ENCODE assay signal across 2 cellular contexts in genomic region chr17:57467226-57467625, GRCh38.
TF ChIP-seq lines count a peak whose summit lies in the region.

No MANE protein-coding gene starts in this region.

TF ChIP-seq in HEK293, 187 proteins besides CTCF, POLR2A, EP300 and RAD21:
- no peak for TF ChIP-seq ZNF354C (tag by site-specific recombination; IDR thresholded peaks at IDR 0.05; ENCODE audit: borderline replicate concordance, low read depth)
- no peak for TF ChIP-seq ZNF785 (tag by site-specific recombination; IDR thresholded peaks at IDR 0.05)
- no peak for TF ChIP-seq ZNF16 (tag by site-specific recombination; IDR thresholded peaks at IDR 0.05; ENCODE audit: low read depth)
- no peak for TF ChIP-seq ZNF560 (tag by site-specific recombination; IDR thresholded peaks at IDR 0.05; ENCODE audit: borderline replicate concordance)
- no peak for TF ChIP-seq KLF10 (tag by site-specific recombination; IDR thresholded peaks at IDR 0.05)
- peak; percentile 88 for TF ChIP-seq ZBTB17 (tag by site-specific recombination; IDR thresholded peaks at IDR 0.05)
- TF ChIP-seq ZNF585B (tag by site-specific recombination; IDR thresholded peaks at IDR 0.05), result no peak
- TF ChIP-seq ZBTB44 (tag by site-specific recombination; IDR thresholded peaks at IDR 0.05), result no peak
- no peak for TF ChIP-seq ZNF792 (tag by site-specific recombination; IDR thresholded peaks at IDR 0.05)
- no peak for TF ChIP-seq ELK4 (IDR thresholded peaks at IDR 0.05; ENCODE audit: borderline replicate concordance, low read depth, low read length)
- TF ChIP-seq ZNF549 (tag by site-specific recombination; IDR thresholded peaks at IDR 0.05), result no peak
- no peak for TF ChIP-seq ZNF747 (tag by site-specific recombination; IDR thresholded peaks at IDR 0.05)
- TF ChIP-seq ZNF157 (tag by site-specific recombination; IDR thresholded peaks at IDR 0.05), result no peak
- peak; percentile 97 for TF ChIP-seq ZNF366 (tag by site-specific recombination; conservative IDR thresholded peaks at IDR 0.05)
- no peak for TF ChIP-seq ZNF155 (tag by site-specific recombination; IDR thresholded peaks at IDR 0.05)
- no peak for TF ChIP-seq ZNF830 (tag by site-specific recombination; IDR thresholded peaks at IDR 0.05; ENCODE audit: low read depth)

TF ChIP-seq in GM12878, 131 proteins besides CTCF, POLR2A, EP300 and RAD21:
- no peak for TF ChIP-seq NKRF (conservative IDR thresholded peaks at IDR 0.05)
- peak; percentile 87; the same call in 1 of the 2 replicates for TF ChIP-seq HDGF (IDR thresholded peaks at IDR 0.05)
- TF ChIP-seq IRF4 (IDR thresholded peaks at IDR 0.05; ENCODE audit: low read depth, low read length), result no peak
- TF ChIP-seq, protein P1, sequence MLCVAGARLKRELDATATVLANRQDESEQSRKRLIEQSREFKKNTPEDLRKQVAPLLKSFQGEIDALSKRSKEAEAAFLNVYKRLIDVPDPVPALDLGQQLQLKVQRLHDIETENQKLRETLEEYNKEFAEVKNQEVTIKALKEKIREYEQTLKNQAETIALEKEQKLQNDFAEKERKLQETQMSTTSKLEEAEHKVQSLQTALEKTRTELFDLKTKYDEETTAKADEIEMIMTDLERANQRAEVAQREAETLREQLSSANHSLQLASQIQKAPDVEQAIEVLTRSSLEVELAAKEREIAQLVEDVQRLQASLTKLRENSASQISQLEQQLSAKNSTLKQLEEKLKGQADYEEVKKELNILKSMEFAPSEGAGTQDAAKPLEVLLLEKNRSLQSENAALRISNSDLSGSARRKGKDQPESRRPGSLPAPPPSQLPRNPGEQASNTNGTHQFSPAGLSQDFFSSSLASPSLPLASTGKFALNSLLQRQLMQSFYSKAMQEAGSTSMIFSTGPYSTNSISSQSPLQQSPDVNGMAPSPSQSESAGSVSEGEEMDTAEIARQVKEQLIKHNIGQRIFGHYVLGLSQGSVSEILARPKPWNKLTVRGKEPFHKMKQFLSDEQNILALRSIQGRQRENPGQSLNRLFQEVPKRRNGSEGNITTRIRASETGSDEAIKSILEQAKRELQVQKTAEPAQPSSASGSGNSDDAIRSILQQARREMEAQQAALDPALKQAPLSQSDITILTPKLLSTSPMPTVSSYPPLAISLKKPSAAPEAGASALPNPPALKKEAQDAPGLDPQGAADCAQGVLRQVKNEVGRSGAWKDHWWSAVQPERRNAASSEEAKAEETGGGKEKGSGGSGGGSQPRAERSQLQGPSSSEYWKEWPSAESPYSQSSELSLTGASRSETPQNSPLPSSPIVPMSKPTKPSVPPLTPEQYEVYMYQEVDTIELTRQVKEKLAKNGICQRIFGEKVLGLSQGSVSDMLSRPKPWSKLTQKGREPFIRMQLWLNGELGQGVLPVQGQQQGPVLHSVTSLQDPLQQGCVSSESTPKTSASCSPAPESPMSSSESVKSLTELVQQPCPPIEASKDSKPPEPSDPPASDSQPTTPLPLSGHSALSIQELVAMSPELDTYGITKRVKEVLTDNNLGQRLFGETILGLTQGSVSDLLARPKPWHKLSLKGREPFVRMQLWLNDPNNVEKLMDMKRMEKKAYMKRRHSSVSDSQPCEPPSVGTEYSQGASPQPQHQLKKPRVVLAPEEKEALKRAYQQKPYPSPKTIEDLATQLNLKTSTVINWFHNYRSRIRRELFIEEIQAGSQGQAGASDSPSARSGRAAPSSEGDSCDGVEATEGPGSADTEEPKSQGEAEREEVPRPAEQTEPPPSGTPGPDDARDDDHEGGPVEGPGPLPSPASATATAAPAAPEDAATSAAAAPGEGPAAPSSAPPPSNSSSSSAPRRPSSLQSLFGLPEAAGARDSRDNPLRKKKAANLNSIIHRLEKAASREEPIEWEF (IDR thresholded peaks at IDR 0.05; ENCODE audit: insufficient replicate concordance, low read depth, low read length), result no peak
- no peak for TF ChIP-seq STAT1 (conservative IDR thresholded peaks at IDR 0.05)
- TF ChIP-seq, protein P2, sequence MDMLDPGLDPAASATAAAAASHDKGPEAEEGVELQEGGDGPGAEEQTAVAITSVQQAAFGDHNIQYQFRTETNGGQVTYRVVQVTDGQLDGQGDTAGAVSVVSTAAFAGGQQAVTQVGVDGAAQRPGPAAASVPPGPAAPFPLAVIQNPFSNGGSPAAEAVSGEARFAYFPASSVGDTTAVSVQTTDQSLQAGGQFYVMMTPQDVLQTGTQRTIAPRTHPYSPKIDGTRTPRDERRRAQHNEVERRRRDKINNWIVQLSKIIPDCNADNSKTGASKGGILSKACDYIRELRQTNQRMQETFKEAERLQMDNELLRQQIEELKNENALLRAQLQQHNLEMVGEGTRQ (IDR thresholded peaks at IDR 0.05; ENCODE audit: borderline replicate concordance, low read depth, low read length), result no peak
- no peak for TF ChIP-seq TAF1 (IDR thresholded peaks at IDR 0.05; ENCODE audit: borderline replicate concordance, low read depth, low read length)
- TF ChIP-seq IRF3 (IDR thresholded peaks at IDR 0.05), result no peak
- TF ChIP-seq IKZF1 (conservative IDR thresholded peaks at IDR 0.05), result 0 out of 2 replicates have a peak, but pooled peaks have one; percentile 11
- TF ChIP-seq, protein P3, sequence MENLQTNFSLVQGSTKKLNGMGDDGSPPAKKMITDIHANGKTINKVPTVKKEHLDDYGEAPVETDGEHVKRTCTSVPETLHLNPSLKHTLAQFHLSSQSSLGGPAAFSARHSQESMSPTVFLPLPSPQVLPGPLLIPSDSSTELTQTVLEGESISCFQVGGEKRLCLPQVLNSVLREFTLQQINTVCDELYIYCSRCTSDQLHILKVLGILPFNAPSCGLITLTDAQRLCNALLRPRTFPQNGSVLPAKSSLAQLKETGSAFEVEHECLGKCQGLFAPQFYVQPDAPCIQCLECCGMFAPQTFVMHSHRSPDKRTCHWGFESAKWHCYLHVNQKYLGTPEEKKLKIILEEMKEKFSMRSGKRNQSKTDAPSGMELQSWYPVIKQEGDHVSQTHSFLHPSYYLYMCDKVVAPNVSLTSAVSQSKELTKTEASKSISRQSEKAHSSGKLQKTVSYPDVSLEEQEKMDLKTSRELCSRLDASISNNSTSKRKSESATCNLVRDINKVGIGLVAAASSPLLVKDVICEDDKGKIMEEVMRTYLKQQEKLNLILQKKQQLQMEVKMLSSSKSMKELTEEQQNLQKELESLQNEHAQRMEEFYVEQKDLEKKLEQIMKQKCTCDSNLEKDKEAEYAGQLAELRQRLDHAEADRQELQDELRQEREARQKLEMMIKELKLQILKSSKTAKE (IDR thresholded peaks at IDR 0.05; ENCODE audit: low read depth, poor library complexity, severe bottlenecking), result no peak
- no peak for TF ChIP-seq SMAD5 (IDR thresholded peaks at IDR 0.05; ENCODE audit: low read depth)
- TF ChIP-seq POLR2AphosphoS2 (IDR thresholded peaks at IDR 0.05; ENCODE audit: low read depth, low read length), result no peak
